In the genomic region with DNA sequence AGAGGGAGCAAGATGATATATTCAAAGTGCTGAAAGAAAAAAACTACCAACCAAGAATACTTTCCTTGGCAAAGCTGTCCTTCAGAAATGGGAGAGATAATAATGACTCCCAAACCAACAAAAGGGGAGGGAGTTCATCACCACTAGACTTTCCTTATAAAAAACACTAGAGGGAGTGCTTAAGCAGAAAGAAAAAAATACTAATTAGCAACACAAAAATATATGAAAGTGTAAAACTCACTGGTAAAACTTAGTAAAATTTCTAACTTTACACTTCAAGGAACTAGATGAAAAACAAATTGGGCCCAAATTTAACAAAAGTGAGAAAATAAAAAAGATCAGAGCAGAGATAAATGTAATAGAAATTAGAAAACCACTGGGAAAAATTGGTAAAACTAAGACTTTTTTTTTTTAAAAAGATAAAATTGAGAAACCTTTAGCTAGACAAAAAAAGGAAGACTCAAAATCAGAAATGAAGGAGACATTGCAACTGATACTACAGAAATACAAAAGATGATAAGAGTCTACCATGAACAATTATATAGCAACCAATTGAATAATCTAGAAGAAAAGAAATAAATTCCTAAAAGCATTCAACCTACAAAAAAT, we compare ENCODE assay signal across 8 cellular contexts.
A peak's percentile ranks its signal among the peaks of the same experiment; 100 is the strongest.
DNase-seq lines count a peak whose midpoint lies in the region; FAIRE-seq lines count a peak whose summit lies in the region.

No MANE protein-coding gene starts in this region.

- FAIRE-seq in colon (lab: Jason Lieb, UNC), result peak; percentile 36

- no peaks in the 10 kb centered on the region for H4K20me1 ChIP-seq in Karpas-422 (ENCODE audit: insufficient read depth, low read depth, low read length)

- H3K4me2 ChIP-seq in Karpas-422 (ENCODE audit: low read depth, low read length, poor library complexity, severe bottlenecking), result no peak overlapping the region

- no peak overlapping the region for H3K27ac ChIP-seq in Karpas-422 (ENCODE audit: low read length)

- no peaks in the 10 kb centered on the region for H3K4me1 ChIP-seq in Karpas-422 (ENCODE audit: low read length)

- peak; percentile 57 for DNase-seq in SIG-M5 treated with dmso at 0.1 percent for 504 hours (lab: John Stamatoyannopoulos, UW; ENCODE audit: unreplicated experiment)
- DNase-seq in SIG-M5 (lab: John Stamatoyannopoulos, UW), result no peak
- DNase-seq in NCI-H2171 treated with DMSO at 0.1 percent for 48 hours (lab: John Stamatoyannopoulos, UW), result peak; percentile 82
- peak; percentile 37 for DNase-seq in renal cortical epithelial cell (ENCODE audit: low read depth)
- no peak for DNase-seq in NCI-H128 (lab: John Stamatoyannopoulos, UW; ENCODE audit: unreplicated experiment)
- DNase-seq in stimulated activated CD8-positive, alpha-beta memory T cell treated with anti-CD3 and anti-CD28 coated beads, Interleukin-4, amount 100 ng/mL, for 48 hours, result no peak
- no peak for DNase-seq in Karpas-422

- no peak overlapping the region for H2AFZ ChIP-seq in Karpas-422 (ENCODE audit: low read length)

- no peaks in the 10 kb centered on the region for H3K9me3 ChIP-seq in Karpas-422 (ENCODE audit: low read length)

- H3K36me3 ChIP-seq in Karpas-422 (ENCODE audit: insufficient read depth, low read length), result no peaks in the 10 kb centered on the region

- no peaks in the 10 kb centered on the region for H3K27me3 ChIP-seq in Karpas-422 (ENCODE audit: low read length)

- H3K79me2 ChIP-seq in Karpas-422 (ENCODE audit: low read length), result no peaks in the 10 kb centered on the region

- no peak overlapping the region for H3K4me3 ChIP-seq in Karpas-422 (ENCODE audit: low read length)

- no peak overlapping the region for H3K9ac ChIP-seq in Karpas-422 (ENCODE audit: low read length)

- H3K9me2 ChIP-seq in Karpas-422 (replicated peaks; ENCODE audit: insufficient read depth, low read length), result no peaks in the 10 kb centered on the region

Comparison
In these comparisons a context has a peak if more than half of its experiments do, and no peak if none do; other contexts are left out.
1. DNase-seq: peak in SIG-M5 treated with dmso at 0.1 percent for 504 hours (single experiment), NCI-H2171 treated with DMSO at 0.1 percent for 48 hours (single experiment) and renal cortical epithelial cell (single experiment); none in SIG-M5 (single experiment), NCI-H128 (single experiment), stimulated activated CD8-positive, alpha-beta memory T cell treated with anti-CD3 and anti-CD28 coated beads, Interleukin-4, amount 100 ng/mL, for 48 hours (single experiment) and Karpas-422 (single experiment).